In genomic region chr4:69116645-69117321, GRCh38 we compare ENCODE assay signal across 1 cellular context.
TF ChIP-seq lines count a peak whose summit lies in the region.

No MANE protein-coding gene starts in this region.

TF ChIP-seq in GM12878, 131 proteins besides CTCF, POLR2A, EP300 and RAD21:
- TF ChIP-seq IRF3 (IDR thresholded peaks at IDR 0.05) (no peak), CHD4 (IDR thresholded peaks at IDR 0.05) (no peak), SMARCA5 (IDR thresholded peaks at IDR 0.05) (no peak), SMAD5 (IDR thresholded peaks at IDR 0.05; ENCODE audit: low read depth) (no peak), PBX3 (IDR thresholded peaks at IDR 0.05; ENCODE audit: insufficient replicate concordance, low read depth, low read length) (no peak), BHLHE40 (IDR thresholded peaks at IDR 0.05; ENCODE audit: borderline replicate concordance in 1 of 2, low read depth in 2 of 2, low read length in 1 of 2) (no peak), ESRRA (IDR thresholded peaks at IDR 0.05; ENCODE audit: low read length) (no peak), POU2F2 (IDR thresholded peaks at IDR 0.05; ENCODE audit: borderline replicate concordance, low read depth, low read length) (no peak), BCL3 (IDR thresholded peaks at IDR 0.05; ENCODE audit: borderline replicate concordance, insufficient read depth, low read depth, low read length, poor library complexity, severe bottlenecking) (no peak), MEF2A (IDR thresholded peaks at IDR 0.05; ENCODE audit: insufficient read depth, low read depth, low read length) (no peak), CBX5 (IDR thresholded peaks at IDR 0.05; ENCODE audit: low read depth) (no peak), ZNF384 (IDR thresholded peaks at IDR 0.05; ENCODE audit: borderline replicate concordance, low read depth, low read length) (no peak), MTA2 (IDR thresholded peaks at IDR 0.05; ENCODE audit: low read depth) (no peak), BACH1 (IDR thresholded peaks at IDR 0.05; ENCODE audit: borderline replicate concordance) (no peak)
